22 cellular contexts compared by ENCODE assay signal in the genomic region with DNA sequence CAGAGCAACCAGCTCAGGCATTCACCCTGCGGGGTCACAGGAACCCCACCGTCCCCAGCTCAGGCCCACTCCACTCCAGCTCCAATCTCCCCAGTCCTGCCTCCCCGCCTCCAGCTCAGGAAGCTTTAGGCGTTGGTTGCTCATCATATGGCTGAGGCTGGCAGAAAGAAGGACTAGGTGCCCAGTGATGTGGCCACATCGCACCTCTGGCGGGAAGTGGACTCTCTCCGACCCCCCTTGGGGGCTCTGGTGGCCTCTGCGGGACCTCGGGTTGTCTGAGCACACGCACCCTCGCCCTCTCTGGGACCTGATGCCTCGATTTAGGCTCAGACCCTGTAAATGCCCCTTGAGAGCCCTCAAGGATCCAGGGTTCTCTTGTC.
DNase-seq lines count a peak whose midpoint lies in the region; ATAC-seq and TF ChIP-seq lines count a peak whose summit lies in the region.
"Had no signal": no experiment of that assay in that cellular context is flagged by ENCODE, and none has a peak within 500 bp of the region (broad histone marks: within the 10 kb centered on the region; RNA-seq: fewer than 3 reads in every experiment).

No MANE protein-coding gene starts in this region.

- H3K9me3 ChIP-seq in left ventricle myocardium inferior (replicated peaks): no peaks in the 10 kb centered on the region
- no peaks in the 10 kb centered on the region for H3K9me3 ChIP-seq in right atrium auricular region
- peaks cover 2% of the 10 kb centered on the region for H3K9me3 ChIP-seq in trophoblast cell (ENCODE audit: insufficient read depth, low read depth, low read length)
- no peaks in the 10 kb centered on the region for H3K9me3 ChIP-seq in CD8-positive, alpha-beta memory T cell (ENCODE audit: low read length)
- H3K9me3 ChIP-seq: lower lobe of right lung, testis had no signal

- peak overlapping the region; percentile 96 for H3K14ac ChIP-seq in trophoblast cell (ENCODE audit: low read length)

- H4K8ac ChIP-seq in trophoblast cell (ENCODE audit: low read depth, low read length): peak overlapping the region; percentile 72

- no peak overlapping the region for H3K4me3 ChIP-seq in left ventricle myocardium inferior
- H3K4me3 ChIP-seq in right atrium auricular region: no peak overlapping the region
- no peak overlapping the region for H3K4me3 ChIP-seq in trophoblast cell (ENCODE audit: low read depth, low read length)
- H3K4me3 ChIP-seq in CD8-positive, alpha-beta memory T cell (ENCODE audit: low read length): no peak overlapping the region
- H3K4me3 ChIP-seq: lower lobe of right lung, SK-N-MC, testis had no signal

- POLR2A ChIA-PET in CD8-positive, alpha-beta memory T cell (lab: Charles Lee): no interaction called here

- H3K36me3 ChIP-seq in left ventricle myocardium inferior (no peaks in the 10 kb centered on the region), right atrium auricular region (no peaks in the 10 kb centered on the region), trophoblast cell (ENCODE audit: control insufficient read depth in 1 of 2, insufficient read depth in 2 of 2, low read length in 2 of 2) (peaks cover 0 to 3% of the 10 kb centered on the region in 2 experiments)
- no peaks in the 10 kb centered on the region for H3K36me3 ChIP-seq in CD8-positive, alpha-beta memory T cell (ENCODE audit: insufficient read depth, low read length)
- H3K36me3 ChIP-seq: lower lobe of right lung had no signal

- H3K27ac Mint-ChIP-seq in CD8-positive, alpha-beta memory T cell: no peak overlapping the region
- H3K27ac Mint-ChIP-seq: activated naive CD4-positive, alpha-beta T cell treated with anti-CD3 and anti-CD28 coated beads, Interleukin-2, amount 10 ng/mL, durations not matched to agents 7 days and 5 days; stimulated activated naive B cell treated with anti-CD40 and anti-IgM and Interleukin-4, amounts not matched to agents 10 μg/mL and 1 μg/mL and 100 μg/mL, for 72 hours had no signal

- no peak overlapping the region for H3K23ac ChIP-seq in trophoblast cell (ENCODE audit: low read length)

- H3K27me3 ChIP-seq in left ventricle myocardium inferior (ENCODE audit: low read depth): no peaks in the 10 kb centered on the region
- H3K27me3 ChIP-seq in right atrium auricular region: no peaks in the 10 kb centered on the region
- H3K27me3 ChIP-seq in foreskin keratinocyte: no peaks in the 10 kb centered on the region
- H3K27me3 ChIP-seq in trophoblast cell (ENCODE audit: insufficient read depth, low read length): no peaks in the 10 kb centered on the region
- no peaks in the 10 kb centered on the region for H3K27me3 ChIP-seq in CD8-positive, alpha-beta memory T cell (ENCODE audit: insufficient read depth, low read length, poor library complexity, severe bottlenecking)
- H3K27me3 ChIP-seq: testis had no signal

- H3K36me3 Mint-ChIP-seq in CD8-positive, alpha-beta memory T cell: no peaks in the 10 kb centered on the region
- H3K36me3 Mint-ChIP-seq: activated naive CD4-positive, alpha-beta T cell treated with anti-CD3 and anti-CD28 coated beads, Interleukin-2, amount 10 ng/mL, durations not matched to agents 7 days and 5 days; CD4-positive, alpha-beta memory T cell; stimulated activated naive B cell treated with anti-CD40 and anti-IgM and Interleukin-4, amounts not matched to agents 10 μg/mL and 1 μg/mL and 100 μg/mL, for 72 hours had no signal

- H3K18ac ChIP-seq in trophoblast cell (ENCODE audit: low read length): peak overlapping the region; percentile 84

- H2BK5ac ChIP-seq in trophoblast cell (ENCODE audit: low read depth, low read length, poor library complexity): peak overlapping the region; percentile 87

- DNase-seq in left ventricle myocardium inferior (no peak), right atrium auricular region (ENCODE audit: low spot score) (no peak), foreskin keratinocyte (no peak), trophoblast cell (peak; percentile 39 to 42), NCI-H2029 (lab: John Stamatoyannopoulos, UW) (no peak)
- no peak for DNase-seq in stimulated activated naive CD8-positive, alpha-beta T cell treated with anti-CD3 and anti-CD28 coated beads, Interleukin-15, Interleukin-2, amounts not matched to agents 100 U/mL and 50 U/mL, for 24 hours
- no peak for DNase-seq in CD8-positive, alpha-beta memory T cell
- DNase-seq: activated CD4-positive, alpha-beta T cell treated with anti-CD3 and anti-CD28 coated beads, Interleukin-2, amount 50 U/mL, for 1 hour; activated naive CD4-positive, alpha-beta T cell treated with anti-CD3 and anti-CD28 coated beads, Interleukin-2, amount 10 ng/mL, durations not matched to agents 7 days and 5 days; CD4-positive, alpha-beta memory T cell; dermis blood vessel endothelial cell; lower lobe of right lung; MV-4-11; NCI-H1694 treated with DMSO at 0.1 percent for 48 hours; NCI-H526 treated with DMSO at 0.1 percent for 48 hours; stimulated activated CD4-positive, alpha-beta T cell treated with anti-CD3 and anti-CD28 coated beads, Interleukin-4, amount 100 ng/mL, for 1 hour; stimulated activated naive B cell treated with anti-CD40 and anti-IgM and Interleukin-4, amounts not matched to agents 10 μg/mL and 1 μg/mL and 100 μg/mL, for 72 hours; testis had no signal

- H3K4me1 ChIP-seq in left ventricle myocardium inferior (no peaks in the 10 kb centered on the region), right atrium auricular region (peaks cover 0 to 3% of the 10 kb centered on the region in 2 donors), foreskin keratinocyte (peaks cover 40% of the 10 kb centered on the region), trophoblast cell (ENCODE audit: control insufficient read depth in 1 of 2, insufficient read depth in 2 of 2, low read length in 2 of 2) (peaks cover 35 to 45% of the 10 kb centered on the region in 2 experiments)
- H3K4me1 ChIP-seq in CD8-positive, alpha-beta memory T cell (ENCODE audit: insufficient read depth, low read length): no peaks in the 10 kb centered on the region

- CTCF ChIA-PET in CD8-positive, alpha-beta memory T cell (lab: Charles Lee): no interaction called here

- no CpG with 5 or more reads among the region's 12 CpGs for WGBS in trophoblast cell (ENCODE audit: extremely low coverage, insufficient coverage, insufficient read length)

- H3K4me2 ChIP-seq in trophoblast cell (ENCODE audit: low read length): no peak overlapping the region

- no peak for TF ChIP-seq CTCF in left ventricle myocardium inferior (IDR thresholded peaks at IDR 0.05; ENCODE audit: borderline replicate concordance)
- TF ChIP-seq CTCF in right atrium auricular region (IDR thresholded peaks at IDR 0.05): no peak
- no peak for TF ChIP-seq CTCF in foreskin keratinocyte (conservative IDR thresholded peaks at IDR 0.05)

- ATAC-seq in foreskin keratinocyte (no peak), GM21367 (IDR thresholded peaks at IDR 0.05; ENCODE audit: unreplicated experiment) (no peak)
- no peak for ATAC-seq in stimulated activated naive CD8-positive, alpha-beta T cell treated with anti-CD3 and anti-CD28 coated beads, Interleukin-15, Interleukin-2, amounts not matched to agents 100 U/mL and 50 U/mL, for 24 hours
- ATAC-seq: lower lobe of right lung; stimulated activated naive B cell treated with anti-CD40 and anti-IgM and Interleukin-4, amounts not matched to agents 10 μg/mL and 1 μg/mL and 100 μg/mL, for 72 hours had no signal

- peak overlapping the region; percentile 42 for H2AFZ ChIP-seq in trophoblast cell (ENCODE audit: insufficient read depth, low read length, poor library complexity)

- H3K27me3 Mint-ChIP-seq in CD8-positive, alpha-beta memory T cell: peaks cover under 1 to 2% of the 10 kb centered on the region in 2 donors
- H3K27me3 Mint-ChIP-seq: CD4-positive, alpha-beta memory T cell; stimulated activated naive B cell treated with anti-CD40 and anti-IgM and Interleukin-4, amounts not matched to agents 10 μg/mL and 1 μg/mL and 100 μg/mL, for 72 hours had no signal

- H3K4me1 Mint-ChIP-seq in CD8-positive, alpha-beta memory T cell: no peaks in the 10 kb centered on the region
- H3K4me1 Mint-ChIP-seq: activated naive CD4-positive, alpha-beta T cell treated with anti-CD3 and anti-CD28 coated beads, Interleukin-2, amount 10 ng/mL, durations not matched to agents 7 days and 5 days had no signal

- peak overlapping the region; percentile 98 for H2BK12ac ChIP-seq in trophoblast cell (ENCODE audit: low read length)

- H4K91ac ChIP-seq in trophoblast cell (ENCODE audit: low read depth, low read length): peak overlapping the region; percentile 98

- no peak overlapping the region for H3K4me3 Mint-ChIP-seq in CD8-positive, alpha-beta memory T cell
- H3K4me3 Mint-ChIP-seq: activated naive CD4-positive, alpha-beta T cell treated with anti-CD3 and anti-CD28 coated beads, Interleukin-2, amount 10 ng/mL, durations not matched to agents 7 days and 5 days; CD4-positive, alpha-beta memory T cell; stimulated activated naive B cell treated with anti-CD40 and anti-IgM and Interleukin-4, amounts not matched to agents 10 μg/mL and 1 μg/mL and 100 μg/mL, for 72 hours had no signal

- H3K79me1 ChIP-seq in trophoblast cell (ENCODE audit: low read length): peaks cover 49% of the 10 kb centered on the region

- peak overlapping the region; percentile 49 for H3K4ac ChIP-seq in trophoblast cell (ENCODE audit: low read depth, low read length)

- H3K79me2 ChIP-seq in trophoblast cell (ENCODE audit: control insufficient read depth, insufficient read depth, low read length, poor library complexity): peaks cover 13% of the 10 kb centered on the region

- H3K9ac ChIP-seq in trophoblast cell (ENCODE audit: low read length): no peak overlapping the region

- H2AK5ac ChIP-seq in trophoblast cell (ENCODE audit: low read length): peak overlapping the region; percentile 77

- intact Hi-C loops in left ventricle myocardium inferior (cut with micrococcal nuclease): no loop called here

- no peaks in the 10 kb centered on the region for H3K9me3 Mint-ChIP-seq in CD8-positive, alpha-beta memory T cell
- H3K9me3 Mint-ChIP-seq: activated naive CD4-positive, alpha-beta T cell treated with anti-CD3 and anti-CD28 coated beads, Interleukin-2, amount 10 ng/mL, durations not matched to agents 7 days and 5 days; CD4-positive, alpha-beta memory T cell; stimulated activated naive B cell treated with anti-CD40 and anti-IgM and Interleukin-4, amounts not matched to agents 10 μg/mL and 1 μg/mL and 100 μg/mL, for 72 hours had no signal

- peak overlapping the region; percentile 87 for H2BK120ac ChIP-seq in trophoblast cell (ENCODE audit: insufficient read depth, low read length, poor library complexity)

- H4K12ac ChIP-seq in trophoblast cell (ENCODE audit: low read depth, low read length): no peak overlapping the region

- H3K27ac ChIP-seq in left ventricle myocardium inferior (replicated peaks): peak overlapping the region; percentile 38
- no peak overlapping the region for H3K27ac ChIP-seq in right atrium auricular region
- H3K27ac ChIP-seq in foreskin keratinocyte: peak overlapping the region; percentile 96
- H3K27ac ChIP-seq in trophoblast cell (ENCODE audit: low read depth, low read length): peak overlapping the region; percentile 77
- no peak overlapping the region for H3K27ac ChIP-seq in CD8-positive, alpha-beta memory T cell (ENCODE audit: low read depth, low read length)
- H3K27ac ChIP-seq: 22Rv1, lower lobe of right lung, SK-N-MC, VCaP had no signal

Comparison
In these comparisons a context has a peak if more than half of its experiments do, and no peak if none do; other contexts are left out.
1. H3K27ac ChIP-seq: peak in left ventricle myocardium inferior (single experiment), foreskin keratinocyte (single experiment) and trophoblast cell (single experiment); none in right atrium auricular region (0 of 2) and CD8-positive, alpha-beta memory T cell (single experiment).
2. DNase-seq: peak in trophoblast cell (2 of 2); none in left ventricle myocardium inferior (single experiment), right atrium auricular region (single experiment), foreskin keratinocyte (0 of 2), NCI-H2029 (single experiment), stimulated activated naive CD8-positive, alpha-beta T cell treated with anti-CD3 and anti-CD28 coated beads, Interleukin-15, Interleukin-2, amounts not matched to agents 100 U/mL and 50 U/mL, for 24 hours (single experiment) and CD8-positive, alpha-beta memory T cell (0 of 5).